1 cellular context compared by ENCODE assay signal in the genomic region with DNA sequence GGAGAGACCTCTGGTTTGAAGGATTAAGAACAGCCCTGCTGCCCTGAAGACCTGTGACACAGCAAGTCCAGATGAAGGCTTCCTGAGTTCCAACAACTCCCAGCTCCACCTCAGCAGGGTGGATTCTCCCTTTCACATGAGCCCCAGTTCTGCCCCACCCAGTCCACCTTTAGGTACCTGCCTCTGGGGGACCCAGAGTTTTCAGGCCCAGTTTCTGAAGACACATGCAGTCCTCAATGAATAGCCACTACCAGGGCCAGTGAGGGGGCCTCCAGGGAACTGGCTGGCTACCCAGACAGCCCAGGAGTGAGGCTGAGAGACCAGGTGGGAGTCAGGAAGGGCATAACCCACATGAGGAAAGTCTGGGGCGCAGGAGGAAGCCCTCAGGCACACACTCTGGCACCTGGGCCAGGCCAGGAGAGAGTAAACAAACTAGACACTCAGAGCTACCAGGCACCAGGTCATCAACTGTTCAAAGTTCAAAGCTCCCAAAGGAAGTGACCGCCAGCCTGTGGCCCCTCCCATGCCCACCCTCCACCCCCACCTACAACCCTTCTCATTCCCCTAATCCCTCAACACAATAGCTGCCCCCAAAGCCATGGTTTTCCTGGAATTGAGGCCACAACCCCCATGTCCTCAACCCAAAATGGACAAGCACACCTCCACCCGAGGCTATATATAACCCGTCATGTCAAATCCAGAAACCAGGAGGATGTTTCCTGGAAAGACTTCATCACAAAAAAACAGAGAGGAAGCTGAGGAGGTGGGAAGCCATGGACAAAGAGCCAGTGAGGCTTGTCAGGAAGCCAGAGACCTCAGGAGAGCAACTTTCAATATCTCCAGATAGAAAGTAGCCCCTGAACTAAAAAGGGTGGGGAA.
TF ChIP-seq lines count a peak whose summit lies in the region.

No MANE protein-coding gene starts in this region.

TF ChIP-seq in HepG2, 621 proteins besides CTCF, POLR2A, EP300 and RAD21 (continued from another document and continues in another):
- TF ChIP-seq, protein P1, sequence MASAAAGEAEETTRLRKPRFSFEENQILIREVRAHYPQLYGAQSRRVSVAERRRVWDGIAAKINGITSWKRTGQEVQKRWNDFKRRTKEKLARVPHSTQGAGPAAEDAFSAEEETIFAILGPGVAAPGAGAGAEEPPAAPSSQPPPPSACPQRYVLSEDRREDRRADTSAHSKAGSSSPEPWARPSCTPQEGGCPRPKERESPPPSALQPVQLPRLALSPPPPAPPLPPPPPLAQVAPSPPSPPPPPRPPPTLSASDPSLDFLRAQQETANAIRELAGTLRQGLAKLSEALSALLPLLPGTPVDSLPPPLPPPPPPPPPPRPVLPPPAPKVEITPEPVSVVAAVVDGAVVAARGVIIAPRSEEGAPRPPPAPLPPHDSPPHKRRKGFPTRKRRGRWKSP (CRISPR knock-in tag; IDR thresholded peaks at IDR 0.05): 0 out of 2 replicates have a peak, but pooled peaks have one; percentile 36
- TF ChIP-seq STAT5B (CRISPR knock-in tag; IDR thresholded peaks at IDR 0.05): 0 out of 2 replicates have a peak, but pooled peaks have one; percentile 12
- TF ChIP-seq ZNF333 (CRISPR knock-in tag; IDR thresholded peaks at IDR 0.05; ENCODE audit: borderline replicate concordance): no peak
- TF ChIP-seq CHCHD3 (CRISPR knock-in tag; IDR thresholded peaks at IDR 0.05): no peak
- TF ChIP-seq, protein P2, sequence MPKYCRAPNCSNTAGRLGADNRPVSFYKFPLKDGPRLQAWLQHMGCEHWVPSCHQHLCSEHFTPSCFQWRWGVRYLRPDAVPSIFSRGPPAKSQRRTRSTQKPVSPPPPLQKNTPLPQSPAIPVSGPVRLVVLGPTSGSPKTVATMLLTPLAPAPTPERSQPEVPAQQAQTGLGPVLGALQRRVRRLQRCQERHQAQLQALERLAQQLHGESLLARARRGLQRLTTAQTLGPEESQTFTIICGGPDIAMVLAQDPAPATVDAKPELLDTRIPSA (CRISPR knock-in tag; IDR thresholded peaks at IDR 0.05; ENCODE audit: borderline replicate concordance): no peak
- no peak for TF ChIP-seq DNMT3B (CRISPR knock-in tag; conservative IDR thresholded peaks at IDR 0.05)
- TF ChIP-seq, protein P3, sequence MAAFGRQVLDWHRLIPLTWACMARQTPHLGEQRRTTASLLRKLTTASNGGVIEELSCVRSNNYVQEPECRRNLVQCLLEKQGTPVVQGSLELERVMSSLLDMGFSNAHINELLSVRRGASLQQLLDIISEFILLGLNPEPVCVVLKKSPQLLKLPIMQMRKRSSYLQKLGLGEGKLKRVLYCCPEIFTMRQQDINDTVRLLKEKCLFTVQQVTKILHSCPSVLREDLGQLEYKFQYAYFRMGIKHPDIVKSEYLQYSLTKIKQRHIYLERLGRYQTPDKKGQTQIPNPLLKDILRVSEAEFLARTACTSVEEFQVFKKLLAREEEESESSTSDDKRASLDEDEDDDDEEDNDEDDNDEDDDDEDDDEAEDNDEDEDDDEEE (CRISPR knock-in tag; IDR thresholded peaks at IDR 0.05): no peak
- TF ChIP-seq, protein P4, sequence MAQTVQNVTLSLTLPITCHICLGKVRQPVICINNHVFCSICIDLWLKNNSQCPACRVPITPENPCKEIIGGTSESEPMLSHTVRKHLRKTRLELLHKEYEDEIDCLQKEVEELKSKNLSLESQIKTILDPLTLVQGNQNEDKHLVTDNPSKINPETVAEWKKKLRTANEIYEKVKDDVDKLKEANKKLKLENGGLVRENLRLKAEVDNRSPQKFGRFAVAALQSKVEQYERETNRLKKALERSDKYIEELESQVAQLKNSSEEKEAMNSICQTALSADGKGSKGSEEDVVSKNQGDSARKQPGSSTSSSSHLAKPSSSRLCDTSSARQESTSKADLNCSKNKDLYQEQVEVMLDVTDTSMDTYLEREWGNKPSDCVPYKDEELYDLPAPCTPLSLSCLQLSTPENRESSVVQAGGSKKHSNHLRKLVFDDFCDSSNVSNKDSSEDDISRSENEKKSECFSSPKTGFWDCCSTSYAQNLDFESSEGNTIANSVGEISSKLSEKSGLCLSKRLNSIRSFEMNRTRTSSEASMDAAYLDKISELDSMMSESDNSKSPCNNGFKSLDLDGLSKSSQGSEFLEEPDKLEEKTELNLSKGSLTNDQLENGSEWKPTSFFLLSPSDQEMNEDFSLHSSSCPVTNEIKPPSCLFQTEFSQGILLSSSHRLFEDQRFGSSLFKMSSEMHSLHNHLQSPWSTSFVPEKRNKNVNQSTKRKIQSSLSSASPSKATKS (CRISPR knock-in tag; IDR thresholded peaks at IDR 0.05): no peak
- TF ChIP-seq HNRNPH1 (optimal IDR thresholded peaks at IDR 0.05; ENCODE audit: low read depth, low read length): no peak
- TF ChIP-seq SMARCE1 (IDR thresholded peaks at IDR 0.05; ENCODE audit: borderline replicate concordance): no peak
- TF ChIP-seq, protein P5, sequence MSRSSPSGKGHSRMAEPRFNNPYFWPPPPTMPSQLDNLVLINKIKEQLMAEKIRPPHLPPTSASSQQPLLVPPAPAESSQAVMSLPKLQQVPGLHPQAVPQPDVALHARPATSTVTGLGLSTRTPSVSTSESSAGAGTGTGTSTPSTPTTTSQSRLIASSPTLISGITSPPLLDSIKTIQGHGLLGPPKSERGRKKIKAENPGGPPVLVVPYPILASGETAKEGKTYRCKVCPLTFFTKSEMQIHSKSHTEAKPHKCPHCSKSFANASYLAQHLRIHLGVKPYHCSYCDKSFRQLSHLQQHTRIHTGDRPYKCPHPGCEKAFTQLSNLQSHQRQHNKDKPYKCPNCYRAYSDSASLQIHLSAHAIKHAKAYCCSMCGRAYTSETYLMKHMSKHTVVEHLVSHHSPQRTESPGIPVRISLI (CRISPR knock-in tag; IDR thresholded peaks at IDR 0.05; ENCODE audit: borderline replicate concordance): 0 out of 2 replicates have a peak, but pooled peaks have one; percentile 37
- TF ChIP-seq RELA (CRISPR knock-in tag; IDR thresholded peaks at IDR 0.05): no peak
- TF ChIP-seq, protein P6, sequence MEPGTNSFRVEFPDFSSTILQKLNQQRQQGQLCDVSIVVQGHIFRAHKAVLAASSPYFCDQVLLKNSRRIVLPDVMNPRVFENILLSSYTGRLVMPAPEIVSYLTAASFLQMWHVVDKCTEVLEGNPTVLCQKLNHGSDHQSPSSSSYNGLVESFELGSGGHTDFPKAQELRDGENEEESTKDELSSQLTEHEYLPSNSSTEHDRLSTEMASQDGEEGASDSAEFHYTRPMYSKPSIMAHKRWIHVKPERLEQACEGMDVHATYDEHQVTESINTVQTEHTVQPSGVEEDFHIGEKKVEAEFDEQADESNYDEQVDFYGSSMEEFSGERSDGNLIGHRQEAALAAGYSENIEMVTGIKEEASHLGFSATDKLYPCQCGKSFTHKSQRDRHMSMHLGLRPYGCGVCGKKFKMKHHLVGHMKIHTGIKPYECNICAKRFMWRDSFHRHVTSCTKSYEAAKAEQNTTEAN (CRISPR knock-in tag; conservative IDR thresholded peaks at IDR 0.05): no peak
- peak; percentile 43; the same call in 1 of the 2 replicates for TF ChIP-seq MYC (CRISPR knock-in tag; IDR thresholded peaks at IDR 0.05; ENCODE audit: borderline replicate concordance)
- peak; percentile 35; the same call in 1 of the 2 replicates for TF ChIP-seq TBX2 (CRISPR knock-in tag; IDR thresholded peaks at IDR 0.05; ENCODE audit: borderline replicate concordance)
- no peak for TF ChIP-seq ZNF382 (CRISPR knock-in tag; IDR thresholded peaks at IDR 0.05; ENCODE audit: borderline replicate concordance)
- no peak for TF ChIP-seq HMGA1 (CRISPR knock-in tag; conservative IDR thresholded peaks at IDR 0.05)
- TF ChIP-seq ZIK1 (CRISPR knock-in tag; IDR thresholded peaks at IDR 0.05; ENCODE audit: borderline replicate concordance, low read depth): no peak
- TF ChIP-seq FOXA1 (IDR thresholded peaks at IDR 0.05): no peak
- TF ChIP-seq FOXA1 (CRISPR knock-in tag; IDR thresholded peaks at IDR 0.05): peak; percentile 87
- TF ChIP-seq, protein P7, sequence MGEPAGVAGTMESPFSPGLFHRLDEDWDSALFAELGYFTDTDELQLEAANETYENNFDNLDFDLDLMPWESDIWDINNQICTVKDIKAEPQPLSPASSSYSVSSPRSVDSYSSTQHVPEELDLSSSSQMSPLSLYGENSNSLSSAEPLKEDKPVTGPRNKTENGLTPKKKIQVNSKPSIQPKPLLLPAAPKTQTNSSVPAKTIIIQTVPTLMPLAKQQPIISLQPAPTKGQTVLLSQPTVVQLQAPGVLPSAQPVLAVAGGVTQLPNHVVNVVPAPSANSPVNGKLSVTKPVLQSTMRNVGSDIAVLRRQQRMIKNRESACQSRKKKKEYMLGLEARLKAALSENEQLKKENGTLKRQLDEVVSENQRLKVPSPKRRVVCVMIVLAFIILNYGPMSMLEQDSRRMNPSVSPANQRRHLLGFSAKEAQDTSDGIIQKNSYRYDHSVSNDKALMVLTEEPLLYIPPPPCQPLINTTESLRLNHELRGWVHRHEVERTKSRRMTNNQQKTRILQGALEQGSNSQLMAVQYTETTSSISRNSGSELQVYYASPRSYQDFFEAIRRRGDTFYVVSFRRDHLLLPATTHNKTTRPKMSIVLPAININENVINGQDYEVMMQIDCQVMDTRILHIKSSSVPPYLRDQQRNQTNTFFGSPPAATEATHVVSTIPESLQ (CRISPR knock-in tag; conservative IDR thresholded peaks at IDR 0.05): no peak
- no peak; the same call in 1 of the 2 replicates for TF ChIP-seq CBX5 (CRISPR knock-in tag; IDR thresholded peaks at IDR 0.05; ENCODE audit: borderline replicate concordance)
- TF ChIP-seq, protein P8, sequence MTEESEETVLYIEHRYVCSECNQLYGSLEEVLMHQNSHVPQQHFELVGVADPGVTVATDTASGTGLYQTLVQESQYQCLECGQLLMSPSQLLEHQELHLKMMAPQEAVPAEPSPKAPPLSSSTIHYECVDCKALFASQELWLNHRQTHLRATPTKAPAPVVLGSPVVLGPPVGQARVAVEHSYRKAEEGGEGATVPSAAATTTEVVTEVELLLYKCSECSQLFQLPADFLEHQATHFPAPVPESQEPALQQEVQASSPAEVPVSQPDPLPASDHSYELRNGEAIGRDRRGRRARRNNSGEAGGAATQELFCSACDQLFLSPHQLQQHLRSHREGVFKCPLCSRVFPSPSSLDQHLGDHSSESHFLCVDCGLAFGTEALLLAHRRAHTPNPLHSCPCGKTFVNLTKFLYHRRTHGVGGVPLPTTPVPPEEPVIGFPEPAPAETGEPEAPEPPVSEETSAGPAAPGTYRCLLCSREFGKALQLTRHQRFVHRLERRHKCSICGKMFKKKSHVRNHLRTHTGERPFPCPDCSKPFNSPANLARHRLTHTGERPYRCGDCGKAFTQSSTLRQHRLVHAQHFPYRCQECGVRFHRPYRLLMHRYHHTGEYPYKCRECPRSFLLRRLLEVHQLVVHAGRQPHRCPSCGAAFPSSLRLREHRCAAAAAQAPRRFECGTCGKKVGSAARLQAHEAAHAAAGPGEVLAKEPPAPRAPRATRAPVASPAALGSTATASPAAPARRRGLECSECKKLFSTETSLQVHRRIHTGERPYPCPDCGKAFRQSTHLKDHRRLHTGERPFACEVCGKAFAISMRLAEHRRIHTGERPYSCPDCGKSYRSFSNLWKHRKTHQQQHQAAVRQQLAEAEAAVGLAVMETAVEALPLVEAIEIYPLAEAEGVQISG (CRISPR knock-in tag; IDR thresholded peaks at IDR 0.05): no peak; the same call in 1 of the 2 replicates
- TF ChIP-seq SNAPC2 (CRISPR knock-in tag; IDR thresholded peaks at IDR 0.05): no peak
- peak; percentile 53; the same call in 1 of the 2 replicates for TF ChIP-seq ZNF775 (CRISPR knock-in tag; IDR thresholded peaks at IDR 0.05; ENCODE audit: borderline replicate concordance)
- no peak; the same call in 1 of the 2 replicates for TF ChIP-seq HOXA5 (CRISPR knock-in tag; IDR thresholded peaks at IDR 0.05)
- TF ChIP-seq TSC22D2 (CRISPR knock-in tag; IDR thresholded peaks at IDR 0.05; ENCODE audit: borderline replicate concordance): no peak
- TF ChIP-seq, protein P9, sequence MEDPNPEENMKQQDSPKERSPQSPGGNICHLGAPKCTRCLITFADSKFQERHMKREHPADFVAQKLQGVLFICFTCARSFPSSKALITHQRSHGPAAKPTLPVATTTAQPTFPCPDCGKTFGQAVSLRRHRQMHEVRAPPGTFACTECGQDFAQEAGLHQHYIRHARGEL (CRISPR knock-in tag; IDR thresholded peaks at IDR 0.05): no peak
- peak; percentile 64; the same call in 1 of the 2 replicates for TF ChIP-seq PAWR (CRISPR knock-in tag; IDR thresholded peaks at IDR 0.05; ENCODE audit: borderline replicate concordance)
- TF ChIP-seq, protein P10, sequence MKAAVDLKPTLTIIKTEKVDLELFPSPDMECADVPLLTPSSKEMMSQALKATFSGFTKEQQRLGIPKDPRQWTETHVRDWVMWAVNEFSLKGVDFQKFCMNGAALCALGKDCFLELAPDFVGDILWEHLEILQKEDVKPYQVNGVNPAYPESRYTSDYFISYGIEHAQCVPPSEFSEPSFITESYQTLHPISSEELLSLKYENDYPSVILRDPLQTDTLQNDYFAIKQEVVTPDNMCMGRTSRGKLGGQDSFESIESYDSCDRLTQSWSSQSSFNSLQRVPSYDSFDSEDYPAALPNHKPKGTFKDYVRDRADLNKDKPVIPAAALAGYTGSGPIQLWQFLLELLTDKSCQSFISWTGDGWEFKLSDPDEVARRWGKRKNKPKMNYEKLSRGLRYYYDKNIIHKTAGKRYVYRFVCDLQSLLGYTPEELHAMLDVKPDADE (CRISPR knock-in tag; IDR thresholded peaks at IDR 0.05): no peak
- TF ChIP-seq GATAD2A (CRISPR knock-in tag; IDR thresholded peaks at IDR 0.05): peak; percentile 73
- no peak for TF ChIP-seq ZNF24 (IDR thresholded peaks at IDR 0.05)
- TF ChIP-seq ZNF589 (CRISPR knock-in tag; conservative IDR thresholded peaks at IDR 0.05): no peak
- TF ChIP-seq ZFP62 (CRISPR knock-in tag; IDR thresholded peaks at IDR 0.05): no peak
- TF ChIP-seq, protein P11, sequence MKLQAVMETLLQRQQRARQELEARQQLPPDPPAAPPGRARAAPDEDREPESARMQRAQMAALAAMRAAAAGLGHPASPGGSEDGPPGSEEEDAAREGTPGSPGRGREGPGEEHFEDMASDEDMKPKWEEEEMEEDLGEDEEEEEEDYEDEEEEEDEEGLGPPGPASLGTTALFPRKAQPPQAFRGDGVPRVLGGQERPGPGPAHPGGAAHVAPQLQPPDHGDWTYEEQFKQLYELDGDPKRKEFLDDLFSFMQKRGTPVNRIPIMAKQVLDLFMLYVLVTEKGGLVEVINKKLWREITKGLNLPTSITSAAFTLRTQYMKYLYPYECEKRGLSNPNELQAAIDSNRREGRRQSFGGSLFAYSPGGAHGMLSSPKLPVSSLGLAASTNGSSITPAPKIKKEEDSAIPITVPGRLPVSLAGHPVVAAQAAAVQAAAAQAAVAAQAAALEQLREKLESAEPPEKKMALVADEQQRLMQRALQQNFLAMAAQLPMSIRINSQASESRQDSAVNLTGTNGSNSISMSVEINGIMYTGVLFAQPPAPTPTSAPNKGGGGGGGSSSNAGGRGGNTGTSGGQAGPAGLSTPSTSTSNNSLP (IDR thresholded peaks at IDR 0.05; ENCODE audit: low read depth, low read length): no peak
- TF ChIP-seq SOX13 (IDR thresholded peaks at IDR 0.05): no peak
- TF ChIP-seq SOX13 (CRISPR knock-in tag; conservative IDR thresholded peaks at IDR 0.05 in 1 of 2, IDR thresholded peaks at IDR 0.05 in 1 of 2): peak in 1 of 2 experiments; percentile 75; a peak in 2 of 4 replicates
- TF ChIP-seq ZNF709 (CRISPR knock-in tag; IDR thresholded peaks at IDR 0.05): no peak
- TF ChIP-seq ZNF33B (CRISPR knock-in tag; IDR thresholded peaks at IDR 0.05): 0 out of 2 replicates have a peak, but pooled peaks have one; percentile 12
- no peak for TF ChIP-seq NFRKB (IDR thresholded peaks at IDR 0.05)
- no peak for TF ChIP-seq RFXANK (CRISPR knock-in tag; IDR thresholded peaks at IDR 0.05)
